In genomic region chr12:130134563-130134915, GRCh38 we compare ENCODE assay signal across 26 cellular contexts.
"Had no signal": no experiment of that assay in that cellular context is flagged by ENCODE, and none has a peak within 500 bp of the region (broad histone marks: within the 10 kb centered on the region; RNA-seq: fewer than 3 reads in every experiment).

No MANE protein-coding gene starts in this region.

- DNase-seq: activated CD4-positive, alpha-beta memory T cell treated with anti-CD3 and anti-CD28 coated beads for 36 hours; activated CD4-positive, alpha-beta T cell treated with anti-CD3 and anti-CD28 coated beads for 36 hours; activated CD4-positive, alpha-beta T cell treated with anti-CD3 and anti-CD28 coated beads, Interleukin-2, amount 10 ng/mL, durations not matched to agents 24 days and 14 days; activated CD4-positive, CD25-positive, alpha-beta regulatory T cell; activated CD4-positive, CD25-positive, alpha-beta regulatory T cell treated with anti-CD3 and anti-CD28 coated beads, Interleukin-2, amount 50 U/mL, for 72 hours; activated CD8-positive, alpha-beta memory T cell treated with anti-CD3 and anti-CD28 coated beads, Interleukin-2, amount 10 ng/mL, durations not matched to agents 7 days and 5 days; activated CD8-positive, alpha-beta memory T cell treated with anti-CD3 and anti-CD28 coated beads, Interleukin-2, amount 50 U/mL, for 4 hours; activated CD8-positive, alpha-beta T cell treated with anti-CD3 and anti-CD28 coated beads, Interleukin-2, amount 10 ng/mL, durations not matched to agents 7 days and 5 days; activated effector memory CD4-positive, alpha-beta T cell treated with anti-CD3 and anti-CD28 coated beads, Interleukin-2, amount 50 U/mL, for 16 hours; activated naive CD4-positive, alpha-beta T cell treated with anti-CD3 and anti-CD28 coated beads for 36 hours; activated naive CD8-positive, alpha-beta T cell treated with anti-CD3 and anti-CD28 coated beads for 36 hours; activated naive CD8-positive, alpha-beta T cell treated with anti-CD3 and anti-CD28 coated beads, Interleukin-2, amount 50 U/mL, for 24 hours; activated T-cell treated with anti-CD3 and anti-CD28 coated beads, Interleukin-2, amount 50 U/mL, for 1 hour; activated T-cell treated with anti-CD3 and anti-CD28 coated beads, Interleukin-2, amount 50 U/mL, for 48 hours; adrenal gland; amygdala; body of pancreas; caudate nucleus; cortex of kidney; dermis blood vessel endothelial cell; effector CD8-positive, alpha-beta T cell; foreskin fibroblast; head of caudate nucleus; T-helper 17 cell; T1000 had no signal

- H3K4me1 ChIP-seq: adrenal gland, body of pancreas had no signal

- H3K4me3 ChIP-seq: adrenal gland, body of pancreas had no signal

- ATAC-seq: activated CD4-positive, alpha-beta T cell treated with anti-CD3 and anti-CD28 coated beads for 36 hours; activated CD8-positive, alpha-beta memory T cell treated with anti-CD3 and anti-CD28 coated beads, Interleukin-2, amount 10 ng/mL, durations not matched to agents 7 days and 5 days; activated CD8-positive, alpha-beta T cell treated with anti-CD3 and anti-CD28 coated beads, Interleukin-2, amount 10 ng/mL, durations not matched to agents 7 days and 5 days; activated naive CD8-positive, alpha-beta T cell treated with anti-CD3 and anti-CD28 coated beads, Interleukin-2, amount 50 U/mL, for 24 hours; body of pancreas; esophagus mucosa; T-helper 17 cell had no signal

- H3K9me3 ChIP-seq: adrenal gland, body of pancreas had no signal

- H3K27me3 ChIP-seq: body of pancreas had no signal

- H3K36me3 ChIP-seq: adrenal gland had no signal

- H3K27ac ChIP-seq: adrenal gland, body of pancreas had no signal
